11 cellular contexts compared by ENCODE assay signal in the genomic region with DNA sequence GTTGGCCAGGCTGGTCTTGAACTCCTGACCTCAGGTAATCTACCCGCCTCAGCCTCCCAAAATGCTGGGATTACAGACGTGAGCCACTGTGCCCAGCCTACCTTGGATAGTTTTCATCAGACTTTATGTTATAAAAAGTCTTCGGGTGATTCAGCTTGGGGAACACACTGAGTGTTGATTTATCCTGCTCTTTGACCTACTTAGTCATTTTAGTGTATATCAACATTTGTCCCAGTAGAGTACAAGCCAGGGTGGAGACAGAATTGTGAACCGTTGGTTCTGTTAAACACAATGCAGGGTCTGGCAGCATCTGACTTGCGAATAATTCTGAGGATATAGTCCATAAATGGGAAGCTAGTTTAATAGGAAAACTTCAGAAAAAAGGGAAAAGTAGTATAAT. TPM values are rescaled to one million over a fixed set of nuclear protein-coding genes. Genes with fewer than 3 reads are reported as not detected.
A peak's percentile ranks its signal among the peaks of the same experiment; 100 is the strongest.
DNase-seq lines count a peak whose midpoint lies in the region; ATAC-seq, FAIRE-seq and TF ChIP-seq lines count a peak whose summit lies in the region.
"Had no signal": no experiment of that assay in that cellular context is flagged by ENCODE, and none has a peak within 500 bp of the region (broad histone marks: within the 10 kb centered on the region; RNA-seq: fewer than 3 reads in every experiment).

No MANE protein-coding gene starts in this region.

- peaks cover 51% of the 10 kb centered on the region for H3K4me1 Mint-ChIP-seq in chondrocyte (ENCODE audit: low read depth)
- H3K4me1 Mint-ChIP-seq: naive B cell had no signal

- TF ChIP-seq CTCF in chondrocyte (IDR thresholded peaks at IDR 0.05), result no peak
- TF ChIP-seq CTCF in left lung (IDR thresholded peaks at IDR 0.05), result no peak
- TF ChIP-seq CTCF in tibial artery (IDR thresholded peaks at IDR 0.05), result no peak

- no peaks in the 10 kb centered on the region for H3K27me3 Mint-ChIP-seq in chondrocyte (ENCODE audit: low read depth)
- H3K27me3 Mint-ChIP-seq: naive B cell had no signal

- peak; percentile 9 for DNase-seq in MG63
- DNase-seq in chondrocyte (ENCODE audit: low spot score), result no peak
- DNase-seq in left lung, result no peak
- DNase-seq in tibial artery, result no peak
- DNase-seq in GM12891 (ENCODE audit: insufficient read length, low spot score), result no peak
- DNase-seq in NCI-H128 (lab: John Stamatoyannopoulos, UW; ENCODE audit: unreplicated experiment), result no peak
- DNase-seq: naive B cell; stimulated activated CD4-positive, alpha-beta T cell treated with anti-CD3 and anti-CD28 coated beads, Interleukin-2, amount 100 ng/mL, for 24 hours; upper lobe of right lung had no signal

- ATAC-seq in left lung (peak; percentile 53), HG02610 (IDR thresholded peaks at IDR 0.05; ENCODE audit: unreplicated experiment) (no peak)

- no peak overlapping the region for H3K4me3 Mint-ChIP-seq in chondrocyte (ENCODE audit: unreplicated experiment)
- H3K4me3 Mint-ChIP-seq: naive B cell had no signal

- H3K9me3 Mint-ChIP-seq in chondrocyte (ENCODE audit: low read depth), result no peaks in the 10 kb centered on the region

- intact Hi-C loops in left lung (cut with DNase I), result no loop called here
- intact Hi-C loops in tibial artery (cut with DNase I; ENCODE audit: low total_unique reads), result no loop called here

- H3K4me1 ChIP-seq in left lung, result peaks cover 0 to 6% of the 10 kb centered on the region in 2 donors
- H3K4me1 ChIP-seq in tibial artery, result peaks cover 0 to 21% (median 16%) of the 10 kb centered on the region in 4 donors

- H3K36me3 Mint-ChIP-seq in chondrocyte (ENCODE audit: low read depth), result peaks cover 25% of the 10 kb centered on the region

- H3K9me3 ChIP-seq in MG63, result peaks cover 3% of the 10 kb centered on the region; the same call in 1 of the 2 replicates
- H3K9me3 ChIP-seq in left lung, result no peaks in the 10 kb centered on the region
- no peaks in the 10 kb centered on the region for H3K9me3 ChIP-seq in tibial artery
- H3K9me3 ChIP-seq: upper lobe of right lung had no signal

- no peak for TF ChIP-seq POLR2A in GM12891 (IDR thresholded peaks at IDR 0.05; ENCODE audit: low read depth, low read length)

- H3K4me3 ChIP-seq in MG63 (no peak overlapping the region), left lung (no peak overlapping the region), tibial artery (no peak overlapping the region)
- H3K4me3 ChIP-seq: upper lobe of right lung had no signal

- H3K27ac ChIP-seq in left lung (peak overlapping the region; percentile 57 to 73), tibial artery (peak overlapping the region; percentile 49)
- H3K27ac ChIP-seq: upper lobe of right lung had no signal

- FAIRE-seq in GM12891 (lab: Jason Lieb, UNC), result no peak
- FAIRE-seq: H1 had no signal

- H3K36me3 ChIP-seq in MG63 (peaks cover 70% of the 10 kb centered on the region), left lung (peaks cover 0 to 97% of the 10 kb centered on the region in 2 donors), tibial artery (peaks cover 38 to 94% (median 60%) of the 10 kb centered on the region in 3 donors)

- H3K27me3 ChIP-seq in MG63, result no peaks in the 10 kb centered on the region
- H3K27me3 ChIP-seq in left lung, result no peaks in the 10 kb centered on the region
- H3K27me3 ChIP-seq in tibial artery, result no peaks in the 10 kb centered on the region
- H3K27me3 ChIP-seq: upper lobe of right lung had no signal

- H3K27ac Mint-ChIP-seq in chondrocyte (ENCODE audit: unreplicated experiment), result peak overlapping the region; percentile 95
- H3K27ac Mint-ChIP-seq: naive B cell had no signal

TF ChIP-seq in GM12891, 5 proteins besides CTCF, POLR2A, EP300 and RAD21:
- no peak for TF ChIP-seq TAF1 (IDR thresholded peaks at IDR 0.05; ENCODE audit: low read depth, low read length)
- TF ChIP-seq SPI1 (IDR thresholded peaks at IDR 0.05; ENCODE audit: low read depth, low read length), result no peak
- TF ChIP-seq PAX5 (IDR thresholded peaks at IDR 0.05; ENCODE audit: insufficient read depth, low read length, severe bottlenecking), result no peak
- TF ChIP-seq POLR2AphosphoS5 (IDR thresholded peaks at IDR 0.05; ENCODE audit: low read depth, low read length), result no peak
- no peak for TF ChIP-seq POU2F2 (IDR thresholded peaks at IDR 0.05; ENCODE audit: low read depth, low read length)

RNA-seq across cellular contexts. Expression of gene NFX1, which starts 39.7 kb away (rescaled TPM):
- total RNA-seq in MG63 (2014; rRNA removed; shearing (Covaris generic); ENCODE audit: low replicate concordance), result 13.9 and 14.6 TPM in 2 replicates
- total RNA-seq in chondrocyte (26.8 to 36.6 TPM (median 28.4 TPM) in 3 replicates), left lung (10 to 100 TPM; 32.0 to 39.3 TPM)
- polyA plus RNA-seq in GM12891 (2012; ENCODE audit: low read depth, missing spikeins), result 21.6 TPM
